In the genomic region with DNA sequence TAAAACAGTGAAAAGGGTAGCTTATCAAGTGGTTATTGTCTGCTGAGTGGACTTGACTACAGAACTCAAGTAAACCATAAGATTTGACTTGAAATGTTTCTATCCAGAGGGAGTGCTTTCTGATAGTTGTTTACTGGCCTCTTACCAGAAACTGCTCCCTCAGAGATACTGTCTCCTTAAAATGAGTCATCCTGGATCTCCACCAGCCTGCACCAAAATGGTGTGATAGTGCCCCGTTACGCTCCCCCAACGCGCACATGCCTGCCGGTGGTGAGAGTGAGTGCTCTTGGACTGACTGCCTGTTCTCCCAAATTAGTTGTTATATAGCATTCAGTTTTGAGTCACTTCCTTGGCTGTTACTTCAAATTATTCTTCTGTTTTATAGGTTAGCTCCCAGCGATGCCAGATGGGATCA, we compare ENCODE assay signal across 1 cellular context.
TF ChIP-seq lines count a peak whose summit lies in the region.

No MANE protein-coding gene starts in this region.

TF ChIP-seq in K562, 482 proteins besides CTCF, POLR2A, EP300 and RAD21 (continued from another document and continues in another):
- TF ChIP-seq CEBPG (CRISPR knock-in tag; IDR thresholded peaks at IDR 0.05) (no peak), CEBPG (tag; conservative IDR thresholded peaks at IDR 0.05 in 1 of 2, IDR thresholded peaks at IDR 0.05 in 1 of 2) (0 out of 4 replicates have a peak, but pooled peaks of 1 of the 2 experiments have one; percentile 4), ERF (CRISPR knock-in tag; IDR thresholded peaks at IDR 0.05) (no peak), MTA2 (IDR thresholded peaks at IDR 0.05; ENCODE audit: low read depth) (0 out of 2 replicates have a peak, but pooled peaks have one; percentile 31), TCF3 (CRISPR knock-in tag; IDR thresholded peaks at IDR 0.05) (0 out of 2 replicates have a peak, but pooled peaks have one; percentile 8), MYC (IDR thresholded peaks at IDR 0.05; ENCODE audit: low read depth, low read length) (peak; percentile 79), MYC (CRISPR knock-in tag; IDR thresholded peaks at IDR 0.05; ENCODE audit: borderline replicate concordance, low read depth) (no peak), ATF7 (IDR thresholded peaks at IDR 0.05) (peak; percentile 59), POLR2B (IDR thresholded peaks at IDR 0.05; ENCODE audit: low read depth, partially characterized antibody) (no peak), RBM25 (IDR thresholded peaks at IDR 0.05; ENCODE audit: low read depth, low read length, severe bottlenecking) (no peak), CBFA2T3 (IDR thresholded peaks at IDR 0.05) (peak; percentile 62), CXXC5 (CRISPR knock-in tag; IDR thresholded peaks at IDR 0.05) (0 out of 2 replicates have a peak, but pooled peaks have one; percentile 16), ILF3 (IDR thresholded peaks at IDR 0.05; ENCODE audit: borderline replicate concordance) (peak; percentile 59; the same call in 1 of the 2 replicates), NEUROD1 (IDR thresholded peaks at IDR 0.05; ENCODE audit: borderline replicate concordance, low read depth, low read length, partially characterized antibody) (peak; percentile 54), PHB2 (IDR thresholded peaks at IDR 0.05; ENCODE audit: low read depth) (no peak), EP400 (IDR thresholded peaks at IDR 0.05) (peak; percentile 56; the same call in 1 of the 2 replicates), HDAC1 (IDR thresholded peaks at IDR 0.05) (0 out of 4 replicates have a peak, but pooled peaks of 1 of the 2 experiments have one; percentile 43), FIP1L1 (IDR thresholded peaks at IDR 0.05; ENCODE audit: low read depth, low read length, poor library complexity, severe bottlenecking) (no peak), JUN (IDR thresholded peaks at IDR 0.05; ENCODE audit: borderline replicate concordance, low read depth, low read length) (peak; percentile 88), JUN (CRISPR knock-in tag; IDR thresholded peaks at IDR 0.05; ENCODE audit: borderline replicate concordance) (no peak), FOXK2 (conservative IDR thresholded peaks at IDR 0.05 in 1 of 2, IDR thresholded peaks at IDR 0.05 in 1 of 2; ENCODE audit: low read depth in 2 of 2) (peak; percentile 58 to 71), CREM (IDR thresholded peaks at IDR 0.05; ENCODE audit: low read depth) (peak; percentile 46; the same call in 1 of the 2 replicates), SRF (CRISPR knock-in tag; IDR thresholded peaks at IDR 0.05) (no peak), TEAD4 (IDR thresholded peaks at IDR 0.05; ENCODE audit: low read length) (peak; percentile 36; the same call in 1 of the 2 replicates), TEAD4 (CRISPR knock-in tag; IDR thresholded peaks at IDR 0.05; ENCODE audit: borderline replicate concordance) (no peak)
- TF ChIP-seq, protein P1, sequence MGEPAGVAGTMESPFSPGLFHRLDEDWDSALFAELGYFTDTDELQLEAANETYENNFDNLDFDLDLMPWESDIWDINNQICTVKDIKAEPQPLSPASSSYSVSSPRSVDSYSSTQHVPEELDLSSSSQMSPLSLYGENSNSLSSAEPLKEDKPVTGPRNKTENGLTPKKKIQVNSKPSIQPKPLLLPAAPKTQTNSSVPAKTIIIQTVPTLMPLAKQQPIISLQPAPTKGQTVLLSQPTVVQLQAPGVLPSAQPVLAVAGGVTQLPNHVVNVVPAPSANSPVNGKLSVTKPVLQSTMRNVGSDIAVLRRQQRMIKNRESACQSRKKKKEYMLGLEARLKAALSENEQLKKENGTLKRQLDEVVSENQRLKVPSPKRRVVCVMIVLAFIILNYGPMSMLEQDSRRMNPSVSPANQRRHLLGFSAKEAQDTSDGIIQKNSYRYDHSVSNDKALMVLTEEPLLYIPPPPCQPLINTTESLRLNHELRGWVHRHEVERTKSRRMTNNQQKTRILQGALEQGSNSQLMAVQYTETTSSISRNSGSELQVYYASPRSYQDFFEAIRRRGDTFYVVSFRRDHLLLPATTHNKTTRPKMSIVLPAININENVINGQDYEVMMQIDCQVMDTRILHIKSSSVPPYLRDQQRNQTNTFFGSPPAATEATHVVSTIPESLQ (CRISPR knock-in tag; IDR thresholded peaks at IDR 0.05), result no peak
- TF ChIP-seq, protein P2, sequence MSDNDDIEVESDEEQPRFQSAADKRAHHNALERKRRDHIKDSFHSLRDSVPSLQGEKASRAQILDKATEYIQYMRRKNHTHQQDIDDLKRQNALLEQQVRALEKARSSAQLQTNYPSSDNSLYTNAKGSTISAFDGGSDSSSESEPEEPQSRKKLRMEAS (CRISPR knock-in tag; IDR thresholded peaks at IDR 0.05), result peak; percentile 72
- TF ChIP-seq, protein P3, sequence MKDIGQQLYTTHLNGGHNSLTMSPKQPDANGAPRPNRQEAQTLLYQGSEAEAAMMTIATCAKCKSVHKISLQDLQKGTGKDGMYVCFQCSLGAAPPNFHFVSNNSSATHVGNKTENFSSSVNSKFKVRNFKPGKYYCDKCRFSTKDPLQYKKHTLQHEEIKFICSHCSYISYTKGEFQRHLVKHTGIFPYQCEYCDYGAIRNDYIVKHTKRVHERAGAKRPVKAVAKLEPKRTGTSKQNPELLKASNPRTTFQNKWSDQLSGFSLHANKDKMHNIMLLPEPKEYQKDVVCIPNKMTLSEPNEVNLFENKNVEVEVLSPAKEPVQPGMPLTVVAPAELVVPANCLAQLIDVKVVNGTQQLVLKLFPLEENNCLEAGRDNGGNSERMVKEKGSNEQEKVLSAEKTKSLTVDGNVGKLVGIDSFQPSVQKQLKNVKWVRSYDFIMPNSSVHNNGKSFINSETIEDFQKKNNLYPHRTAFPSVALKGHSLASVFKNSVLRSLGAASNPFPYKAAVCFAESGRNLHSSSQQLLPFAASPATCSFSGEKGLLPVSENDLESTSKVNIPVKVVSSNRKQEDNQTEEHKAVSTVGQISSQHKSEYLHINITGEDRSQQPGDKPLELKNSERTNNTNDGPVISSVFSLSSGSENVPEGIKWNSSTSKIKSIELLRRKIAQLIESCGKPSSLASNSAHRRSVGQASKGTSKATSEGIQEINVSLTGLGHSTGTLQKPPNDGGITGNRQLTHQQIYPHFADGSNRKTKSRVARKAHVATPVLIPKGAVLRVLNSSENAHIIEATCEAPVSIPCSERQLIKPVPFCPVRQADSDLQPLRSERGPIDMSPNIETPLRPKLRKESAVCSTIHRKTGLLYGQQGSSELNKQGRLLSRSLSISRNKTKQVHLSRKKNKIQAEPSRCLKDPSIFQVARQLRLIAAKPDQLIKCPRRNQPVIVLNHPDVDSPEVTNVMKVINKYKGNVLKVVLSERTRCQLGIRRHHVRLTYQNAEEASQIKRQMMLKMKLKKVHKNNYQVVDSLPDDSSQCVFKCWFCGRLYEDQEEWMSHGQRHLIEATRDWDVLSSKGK (CRISPR knock-in tag; IDR thresholded peaks at IDR 0.05), result no peak
- TF ChIP-seq, protein P4, sequence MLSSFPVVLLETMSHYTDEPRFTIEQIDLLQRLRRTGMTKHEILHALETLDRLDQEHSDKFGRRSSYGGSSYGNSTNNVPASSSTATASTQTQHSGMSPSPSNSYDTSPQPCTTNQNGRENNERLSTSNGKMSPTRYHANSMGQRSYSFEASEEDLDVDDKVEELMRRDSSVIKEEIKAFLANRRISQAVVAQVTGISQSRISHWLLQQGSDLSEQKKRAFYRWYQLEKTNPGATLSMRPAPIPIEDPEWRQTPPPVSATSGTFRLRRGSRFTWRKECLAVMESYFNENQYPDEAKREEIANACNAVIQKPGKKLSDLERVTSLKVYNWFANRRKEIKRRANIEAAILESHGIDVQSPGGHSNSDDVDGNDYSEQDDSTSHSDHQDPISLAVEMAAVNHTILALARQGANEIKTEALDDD (IDR thresholded peaks at IDR 0.05), result peak; percentile 81
- TF ChIP-seq, protein P5, sequence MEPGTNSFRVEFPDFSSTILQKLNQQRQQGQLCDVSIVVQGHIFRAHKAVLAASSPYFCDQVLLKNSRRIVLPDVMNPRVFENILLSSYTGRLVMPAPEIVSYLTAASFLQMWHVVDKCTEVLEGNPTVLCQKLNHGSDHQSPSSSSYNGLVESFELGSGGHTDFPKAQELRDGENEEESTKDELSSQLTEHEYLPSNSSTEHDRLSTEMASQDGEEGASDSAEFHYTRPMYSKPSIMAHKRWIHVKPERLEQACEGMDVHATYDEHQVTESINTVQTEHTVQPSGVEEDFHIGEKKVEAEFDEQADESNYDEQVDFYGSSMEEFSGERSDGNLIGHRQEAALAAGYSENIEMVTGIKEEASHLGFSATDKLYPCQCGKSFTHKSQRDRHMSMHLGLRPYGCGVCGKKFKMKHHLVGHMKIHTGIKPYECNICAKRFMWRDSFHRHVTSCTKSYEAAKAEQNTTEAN (CRISPR knock-in tag; IDR thresholded peaks at IDR 0.05), result no peak
- TF ChIP-seq, protein P6, sequence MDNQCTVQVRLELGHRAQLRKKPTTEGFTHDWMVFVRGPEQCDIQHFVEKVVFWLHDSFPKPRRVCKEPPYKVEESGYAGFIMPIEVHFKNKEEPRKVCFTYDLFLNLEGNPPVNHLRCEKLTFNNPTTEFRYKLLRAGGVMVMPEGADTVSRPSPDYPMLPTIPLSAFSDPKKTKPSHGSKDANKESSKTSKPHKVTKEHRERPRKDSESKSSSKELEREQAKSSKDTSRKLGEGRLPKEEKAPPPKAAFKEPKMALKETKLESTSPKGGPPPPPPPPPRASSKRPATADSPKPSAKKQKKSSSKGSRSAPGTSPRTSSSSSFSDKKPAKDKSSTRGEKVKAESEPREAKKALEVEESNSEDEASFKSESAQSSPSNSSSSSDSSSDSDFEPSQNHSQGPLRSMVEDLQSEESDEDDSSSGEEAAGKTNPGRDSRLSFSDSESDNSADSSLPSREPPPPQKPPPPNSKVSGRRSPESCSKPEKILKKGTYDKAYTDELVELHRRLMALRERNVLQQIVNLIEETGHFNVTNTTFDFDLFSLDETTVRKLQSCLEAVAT (IDR thresholded peaks at IDR 0.05), result no peak
- TF ChIP-seq, protein P7, sequence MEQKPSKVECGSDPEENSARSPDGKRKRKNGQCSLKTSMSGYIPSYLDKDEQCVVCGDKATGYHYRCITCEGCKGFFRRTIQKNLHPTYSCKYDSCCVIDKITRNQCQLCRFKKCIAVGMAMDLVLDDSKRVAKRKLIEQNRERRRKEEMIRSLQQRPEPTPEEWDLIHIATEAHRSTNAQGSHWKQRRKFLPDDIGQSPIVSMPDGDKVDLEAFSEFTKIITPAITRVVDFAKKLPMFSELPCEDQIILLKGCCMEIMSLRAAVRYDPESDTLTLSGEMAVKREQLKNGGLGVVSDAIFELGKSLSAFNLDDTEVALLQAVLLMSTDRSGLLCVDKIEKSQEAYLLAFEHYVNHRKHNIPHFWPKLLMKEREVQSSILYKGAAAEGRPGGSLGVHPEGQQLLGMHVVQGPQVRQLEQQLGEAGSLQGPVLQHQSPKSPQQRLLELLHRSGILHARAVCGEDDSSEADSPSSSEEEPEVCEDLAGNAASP (IDR thresholded peaks at IDR 0.05), result no peak
- TF ChIP-seq, protein P8, sequence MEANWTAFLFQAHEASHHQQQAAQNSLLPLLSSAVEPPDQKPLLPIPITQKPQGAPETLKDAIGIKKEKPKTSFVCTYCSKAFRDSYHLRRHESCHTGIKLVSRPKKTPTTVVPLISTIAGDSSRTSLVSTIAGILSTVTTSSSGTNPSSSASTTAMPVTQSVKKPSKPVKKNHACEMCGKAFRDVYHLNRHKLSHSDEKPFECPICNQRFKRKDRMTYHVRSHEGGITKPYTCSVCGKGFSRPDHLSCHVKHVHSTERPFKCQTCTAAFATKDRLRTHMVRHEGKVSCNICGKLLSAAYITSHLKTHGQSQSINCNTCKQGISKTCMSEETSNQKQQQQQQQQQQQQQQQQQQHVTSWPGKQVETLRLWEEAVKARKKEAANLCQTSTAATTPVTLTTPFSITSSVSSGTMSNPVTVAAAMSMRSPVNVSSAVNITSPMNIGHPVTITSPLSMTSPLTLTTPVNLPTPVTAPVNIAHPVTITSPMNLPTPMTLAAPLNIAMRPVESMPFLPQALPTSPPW (CRISPR knock-in tag; IDR thresholded peaks at IDR 0.05), result 0 out of 2 replicates have a peak, but pooled peaks have one; percentile 15
- TF ChIP-seq, protein P9, sequence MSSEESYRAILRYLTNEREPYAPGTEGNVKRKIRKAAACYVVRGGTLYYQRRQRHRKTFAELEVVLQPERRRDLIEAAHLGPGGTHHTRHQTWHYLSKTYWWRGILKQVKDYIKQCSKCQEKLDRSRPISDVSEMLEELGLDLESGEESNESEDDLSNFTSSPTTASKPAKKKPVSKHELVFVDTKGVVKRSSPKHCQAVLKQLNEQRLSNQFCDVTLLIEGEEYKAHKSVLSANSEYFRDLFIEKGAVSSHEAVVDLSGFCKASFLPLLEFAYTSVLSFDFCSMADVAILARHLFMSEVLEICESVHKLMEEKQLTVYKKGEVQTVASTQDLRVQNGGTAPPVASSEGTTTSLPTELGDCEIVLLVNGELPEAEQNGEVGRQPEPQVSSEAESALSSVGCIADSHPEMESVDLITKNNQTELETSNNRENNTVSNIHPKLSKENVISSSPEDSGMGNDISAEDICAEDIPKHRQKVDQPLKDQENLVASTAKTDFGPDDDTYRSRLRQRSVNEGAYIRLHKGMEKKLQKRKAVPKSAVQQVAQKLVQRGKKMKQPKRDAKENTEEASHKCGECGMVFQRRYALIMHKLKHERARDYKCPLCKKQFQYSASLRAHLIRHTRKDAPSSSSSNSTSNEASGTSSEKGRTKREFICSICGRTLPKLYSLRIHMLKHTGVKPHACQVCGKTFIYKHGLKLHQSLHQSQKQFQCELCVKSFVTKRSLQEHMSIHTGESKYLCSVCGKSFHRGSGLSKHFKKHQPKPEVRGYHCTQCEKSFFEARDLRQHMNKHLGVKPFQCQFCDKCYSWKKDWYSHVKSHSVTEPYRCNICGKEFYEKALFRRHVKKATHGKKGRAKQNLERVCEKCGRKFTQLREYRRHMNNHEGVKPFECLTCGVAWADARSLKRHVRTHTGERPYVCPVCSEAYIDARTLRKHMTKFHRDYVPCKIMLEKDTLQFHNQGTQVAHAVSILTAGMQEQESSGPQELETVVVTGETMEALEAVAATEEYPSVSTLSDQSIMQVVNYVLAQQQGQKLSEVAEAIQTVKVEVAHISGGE (CRISPR knock-in tag; IDR thresholded peaks at IDR 0.05), result 0 out of 6 replicates have a peak, but pooled peaks of 1 of the 3 experiments have one; percentile 29
- TF ChIP-seq, protein P10, sequence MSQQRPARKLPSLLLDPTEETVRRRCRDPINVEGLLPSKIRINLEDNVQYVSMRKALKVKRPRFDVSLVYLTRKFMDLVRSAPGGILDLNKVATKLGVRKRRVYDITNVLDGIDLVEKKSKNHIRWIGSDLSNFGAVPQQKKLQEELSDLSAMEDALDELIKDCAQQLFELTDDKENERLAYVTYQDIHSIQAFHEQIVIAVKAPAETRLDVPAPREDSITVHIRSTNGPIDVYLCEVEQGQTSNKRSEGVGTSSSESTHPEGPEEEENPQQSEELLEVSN (IDR thresholded peaks at IDR 0.05; ENCODE audit: borderline replicate concordance in 1 of 2, extremely low read depth in 1 of 2, insufficient read depth in 1 of 2, insufficient read length in 1 of 2, low read depth in 1 of 2, low read length in 1 of 2, poor library complexity in 1 of 2, severe bottlenecking in 1 of 2), result peak in 1 of 2 experiments; percentile 74
